ENCODE assay signal across 9 cellular contexts in the genomic region with DNA sequence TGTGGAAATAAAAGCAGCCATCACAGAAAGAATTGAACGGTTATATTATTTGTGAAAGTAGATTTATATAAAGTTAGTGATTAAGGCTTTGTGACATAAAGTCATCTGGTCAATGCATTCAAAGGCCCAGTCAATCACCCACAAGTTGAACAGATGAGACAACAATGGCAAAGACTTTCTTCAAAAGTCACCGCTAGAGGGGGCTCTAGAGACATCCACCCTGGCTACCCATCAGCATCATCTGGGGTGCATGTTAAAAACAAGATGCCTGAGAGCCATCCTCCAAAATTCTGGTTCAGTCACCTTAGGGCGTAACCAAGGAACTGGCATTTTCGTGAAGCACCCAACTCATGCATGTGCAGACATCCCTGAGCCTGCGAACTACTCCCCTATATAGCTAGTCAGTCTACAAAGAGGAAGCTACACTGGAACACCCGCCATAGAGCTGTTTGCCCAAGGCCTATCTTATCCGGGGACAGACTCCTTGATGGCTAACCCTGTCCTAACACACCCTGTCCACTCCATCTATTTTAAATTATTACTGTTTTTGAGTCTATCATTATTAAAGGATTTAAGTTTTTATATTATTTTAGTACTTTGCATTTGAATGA.
DNase-seq lines count a peak whose midpoint lies in the region; ATAC-seq, FAIRE-seq and TF ChIP-seq lines count a peak whose summit lies in the region.
"Had no signal": no experiment of that assay in that cellular context is flagged by ENCODE, and none has a peak within 500 bp of the region (broad histone marks: within the 10 kb centered on the region; RNA-seq: fewer than 3 reads in every experiment).

No MANE protein-coding gene starts in this region.

- no peaks in the 10 kb centered on the region for H3K9me3 ChIP-seq in upper lobe of left lung

- WGBS in upper lobe of left lung, 2 donors: 44 to 45% methylated on average over 7 of the region's 7 CpGs

- no peaks in the 10 kb centered on the region for H3K4me1 ChIP-seq in upper lobe of left lung

- DNase-seq in D721Med (ENCODE audit: insufficient read length, low spot score): peak; percentile 27
- DNase-seq in HK-2 (ENCODE audit: unreplicated experiment): peak; percentile 30
- DNase-seq in SK-MEL-5 (ENCODE audit: low read depth, low spot score): peak; percentile 63
- peak; percentile 52 for DNase-seq in hepatic stellate cell (ENCODE audit: low spot score)
- DNase-seq in upper lobe of left lung: no peak
- no peak for DNase-seq in activated CD8-positive, alpha-beta memory T cell treated with anti-CD3 and anti-CD28 coated beads, Interleukin-2, amount 50 U/mL, for 4 hours

- no peak overlapping the region for H3K27ac ChIP-seq in upper lobe of left lung
- H3K27ac ChIP-seq: epithelial cell of prostate had no signal

- TF ChIP-seq POLR2A in upper lobe of left lung (IDR thresholded peaks at IDR 0.05): no peak

- no peak for FAIRE-seq in D721Med (lab: Jason Lieb, UNC)

- H3K27me3 ChIP-seq in upper lobe of left lung: no peaks in the 10 kb centered on the region

- H3K4me3 ChIP-seq in upper lobe of left lung: no peak overlapping the region

- TF ChIP-seq CTCF in D721Med (IDR thresholded peaks at IDR 0.05; ENCODE audit: insufficient read depth, missing control alignments) (peak; percentile 61), upper lobe of left lung (IDR thresholded peaks at IDR 0.05) (peak in 5 of 6 experiments; percentile 12 to 24 (median 19))

- ATAC-seq in upper lobe of left lung (ENCODE audit: low FRiP score in 2 of 2) (peak in 1 of 2 donors; percentile 46), GM18870 (IDR thresholded peaks at IDR 0.05; ENCODE audit: unreplicated experiment) (no peak), HG03135 (IDR thresholded peaks at IDR 0.05; ENCODE audit: unreplicated experiment) (no peak)

- no peaks in the 10 kb centered on the region for H3K36me3 ChIP-seq in upper lobe of left lung

- in situ Hi-C loops in SK-MEL-5 (cut with HindIII; ENCODE audit: low pct_unique_long_range_greater_than_20kb, low sequenced_read_pairs): no loop called here

- TF ChIP-seq EP300 in upper lobe of left lung (IDR thresholded peaks at IDR 0.05): no peak

Comparison
In these comparisons a context has a peak if more than half of its experiments do, and no peak if none do; other contexts are left out.
1. DNase-seq: peak in D721Med (single experiment), HK-2 (single experiment), SK-MEL-5 (single experiment) and hepatic stellate cell (single experiment); none in upper lobe of left lung (0 of 2) and activated CD8-positive, alpha-beta memory T cell treated with anti-CD3 and anti-CD28 coated beads, Interleukin-2, amount 50 U/mL, for 4 hours (single experiment).